Comparison of ENCODE assay signal across 12 cellular contexts in genomic region chr9:124574944-124575343, GRCh38.
DNase-seq lines count a peak whose midpoint lies in the region; ATAC-seq, FAIRE-seq and TF ChIP-seq lines count a peak whose summit lies in the region.
"Had no signal": no experiment of that assay in that cellular context is flagged by ENCODE, and none has a peak within 500 bp of the region (broad histone marks: within the 10 kb centered on the region; RNA-seq: fewer than 3 reads in every experiment).

No MANE protein-coding gene starts in this region.

- H4K20me1 ChIP-seq in GM12878 (ENCODE audit: control insufficient read depth, insufficient read depth), result no peaks in the 10 kb centered on the region

- DNase-seq in AG10803 (ENCODE audit: low read depth), result peak; percentile 78
- peak; percentile 35 for DNase-seq in HPDE6-E6E7 (ENCODE audit: extremely low spot score)
- DNase-seq in GM12878 (ENCODE audit: low read depth, low spot score), result no peak
- no peak for DNase-seq in mucosa of descending colon
- DNase-seq in superior temporal gyrus (ENCODE audit: extremely low spot score), result no peak
- no peak for DNase-seq in NCI-H128 (lab: John Stamatoyannopoulos, UW; ENCODE audit: unreplicated experiment)
- no peak for DNase-seq in AML-193 (lab: John Stamatoyannopoulos, UW)
- DNase-seq: activated CD4-positive, alpha-beta T cell treated with anti-CD3 and anti-CD28 coated beads, Interleukin-2, amount 10 ng/mL, durations not matched to agents 7 days and 5 days; heart right ventricle; SJCRH30 had no signal

- H3K9me3 ChIP-seq in GM12878 (replicated peaks; ENCODE audit: control insufficient read depth, insufficient read depth, low read length) (no peaks in the 10 kb centered on the region), mucosa of descending colon (no peaks in the 10 kb centered on the region)
- H3K9me3 ChIP-seq: heart right ventricle, SJCRH30, thoracic aorta had no signal

- H3K4me2 ChIP-seq in GM12878 (ENCODE audit: control insufficient read depth, insufficient read depth), result no peak overlapping the region

- no peaks in the 10 kb centered on the region; a peak in 1 of 4 replicates for H3K36me3 ChIP-seq in GM12878 (ENCODE audit: control insufficient read depth in 2 of 2, insufficient read depth in 2 of 2, low read length in 1 of 2)
- H3K36me3 ChIP-seq in mucosa of descending colon (ENCODE audit: low read depth), result no peaks in the 10 kb centered on the region
- H3K36me3 ChIP-seq: heart right ventricle, SJCRH30, thoracic aorta had no signal

- WGBS in GM12878 (ENCODE audit: insufficient coverage, insufficient replicate concordance, low lambda C conversion rate, missing lambda C conversion rate), result 86% methylated on average over 5 of the region's 5 CpGs

- TF ChIP-seq CTCF in AG10803 (conservative IDR thresholded peaks at IDR 0.05; ENCODE audit: low read length) (no peak), GM12878 (IDR thresholded peaks at IDR 0.05 in 2 of 3, conservative IDR thresholded peaks at IDR 0.05 in 1 of 3; ENCODE audit: control insufficient read depth in 2 of 3, extremely low read depth in 1 of 3, insufficient read depth in 1 of 3, low read depth in 3 of 3, low read length in 3 of 3) (no peak), mucosa of descending colon (IDR thresholded peaks at IDR 0.05) (no peak)

- no TSS peak for BruUV-seq in GM12878 (replicated peaks; lab: Mats Ljungman, UMichigan)

- intact Hi-C loops in GM12878 (cut with micrococcal nuclease; ENCODE audit: unreplicated experiment), result no loop called here
- intact Hi-C loops in mucosa of descending colon (cut with DNase I, micrococcal nuclease), result no loop called here

- no peak for TF ChIP-seq RAD21 in GM12878 (IDR thresholded peaks at IDR 0.05; ENCODE audit: insufficient read depth, low read depth, low read length)

- POLR2A ChIA-PET in GM12878 (lab: Charles Lee), result no interaction called here

- no peaks in the 10 kb centered on the region for H3K4me1 ChIP-seq in GM12878 (ENCODE audit: control insufficient read depth, insufficient read depth, low read length)
- no peaks in the 10 kb centered on the region for H3K4me1 ChIP-seq in mucosa of descending colon (ENCODE audit: low read depth)
- H3K4me1 ChIP-seq: SJCRH30 had no signal

- RAD21 ChIA-PET in GM12878 (lab: Charles Lee; ENCODE audit: unreplicated experiment), result no interaction called here

- H3K9ac ChIP-seq in GM12878 (ENCODE audit: control insufficient read depth, insufficient read depth, low read length), result no peak overlapping the region

- no peak overlapping the region for H3K27ac ChIP-seq in GM12878 (ENCODE audit: control insufficient read depth, insufficient read depth)
- H3K27ac ChIP-seq: heart right ventricle, SJCRH30, thoracic aorta had no signal

- no peaks in the 10 kb centered on the region for H3K27me3 ChIP-seq in GM12878 (replicated peaks in 1 of 2; ENCODE audit: control insufficient read depth in 2 of 2, insufficient read depth in 2 of 2, low read length in 1 of 2)
- H3K27me3 ChIP-seq: heart right ventricle, SJCRH30 had no signal

- SMC1A ChIA-PET in GM12878 (lab: Charles Lee; ENCODE audit: uncharacterized antibody, unreplicated experiment), result interaction anchor here (0.8 to 1.6 kb wide), 5 partner anchors 11 to 137 kb away, joined by 3 read pairs; no protein-coding TSS in a partner anchor

- no peak for TF ChIP-seq POLR2A in GM12878 (IDR thresholded peaks at IDR 0.05; ENCODE audit: low read depth, low read length)

- CTCF ChIA-PET in GM12878 (lab: Yijun Ruan, JAX), result interaction anchor here (1.2 to 2.9 kb wide), 6 partner anchors 10 to 137 kb away, joined by 3 to 11 read pairs (median 6); no protein-coding TSS in a partner anchor

- H2AFZ ChIP-seq in GM12878 (ENCODE audit: control insufficient read depth, low read depth, low read length), result no peak overlapping the region

- H3K4me3 ChIP-seq in AG10803 (ENCODE audit: low read length) (no peak overlapping the region), GM12878 (no peak overlapping the region), mucosa of descending colon (no peak overlapping the region)
- H3K4me3 ChIP-seq: heart right ventricle, SJCRH30, thoracic aorta had no signal

- no peak for TF ChIP-seq EP300 in GM12878 (IDR thresholded peaks at IDR 0.05; ENCODE audit: borderline replicate concordance in 1 of 2, control insufficient read depth in 1 of 2, low read depth in 2 of 2, low read length in 2 of 2)

- in situ Hi-C loops in GM12878 (cut with MboI), result no loop called here

- H3K79me2 ChIP-seq in GM12878 (ENCODE audit: control insufficient read depth, insufficient read depth, low read length), result no peaks in the 10 kb centered on the region

- no peak for ATAC-seq in GM12878
- peak; percentile 96 for ATAC-seq in mucosa of descending colon
- ATAC-seq in GM21529 (IDR thresholded peaks at IDR 0.05; ENCODE audit: unreplicated experiment), result no peak
- ATAC-seq: heart right ventricle had no signal

- FAIRE-seq in GM12878 (lab: Jason Lieb, UNC), result no peak

TF ChIP-seq in GM12878, 131 proteins besides CTCF, POLR2A, EP300 and RAD21:
- no peak for TF ChIP-seq CREM (IDR thresholded peaks at IDR 0.05; ENCODE audit: low read depth)
- no peak for TF ChIP-seq SP1 (IDR thresholded peaks at IDR 0.05; ENCODE audit: low read depth, low read length)
- no peak for TF ChIP-seq SMC3 (IDR thresholded peaks at IDR 0.05; ENCODE audit: borderline replicate concordance, low read length)
- TF ChIP-seq POLR2AphosphoS2 (IDR thresholded peaks at IDR 0.05; ENCODE audit: low read depth, low read length), result no peak
- 0 out of 2 replicates have a peak, but pooled peaks have one; percentile 43 for TF ChIP-seq TCF7 (IDR thresholded peaks at IDR 0.05; ENCODE audit: borderline replicate concordance)
TF ChIP-seq in GM12878: peak in this region for 1.

Comparison
In these comparisons a context has a peak if more than half of its experiments do, and no peak if none do; other contexts are left out.
1. DNase-seq: peak in AG10803 (single experiment) and HPDE6-E6E7 (single experiment); none in GM12878 (single experiment), mucosa of descending colon (0 of 3), superior temporal gyrus (single experiment), NCI-H128 (single experiment) and AML-193 (0 of 2).